Comparison of ENCODE assay signal across 1 cellular context in the genomic region with DNA sequence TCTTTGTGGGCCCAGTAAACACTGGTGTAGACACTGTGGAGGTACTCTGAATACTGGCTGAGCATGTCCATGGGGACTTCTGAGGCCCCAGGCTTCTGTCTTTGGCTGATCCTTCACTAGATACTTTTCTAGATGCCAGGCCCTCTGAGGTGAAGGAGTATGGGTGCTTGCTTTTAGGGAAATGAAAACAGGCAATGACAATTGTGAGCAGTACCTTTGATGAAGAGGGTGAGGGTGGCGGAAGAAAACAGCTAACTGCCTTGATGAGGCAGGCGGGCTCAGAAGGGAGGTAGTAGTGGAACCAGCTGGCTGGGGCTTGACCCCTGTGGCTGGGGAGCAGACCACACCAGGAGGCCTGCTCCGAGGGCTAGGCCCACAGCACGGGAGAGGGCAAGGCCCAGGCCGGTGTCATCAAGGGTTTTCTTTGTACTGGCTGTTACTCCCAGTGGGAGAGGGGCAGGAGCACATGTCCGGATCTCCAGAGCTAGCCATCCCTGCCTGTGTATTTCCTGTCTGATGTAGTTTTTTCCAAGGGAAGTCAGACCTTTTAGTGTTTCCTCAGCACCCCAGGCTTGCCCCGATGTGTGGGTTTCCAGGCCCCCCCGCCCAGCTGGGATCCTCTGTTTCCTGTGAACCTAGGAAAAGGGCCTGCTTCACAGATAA.
TF ChIP-seq lines count a peak whose summit lies in the region.

No MANE protein-coding gene starts in this region.

TF ChIP-seq in WTC11, 78 proteins besides CTCF, POLR2A, EP300 and RAD21 (continued from another document):
- TF ChIP-seq, protein P1, sequence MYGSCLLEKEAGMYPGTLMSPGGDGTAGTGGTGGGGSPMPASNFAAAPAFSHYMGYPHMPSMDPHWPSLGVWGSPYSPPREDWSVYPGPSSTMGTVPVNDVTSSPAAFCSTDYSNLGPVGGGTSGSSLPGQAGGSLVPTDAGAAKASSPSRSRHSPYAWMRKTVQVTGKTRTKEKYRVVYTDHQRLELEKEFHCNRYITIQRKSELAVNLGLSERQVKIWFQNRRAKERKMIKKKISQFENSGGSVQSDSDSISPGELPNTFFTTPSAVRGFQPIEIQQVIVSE (CRISPR knock-in tag; IDR thresholded peaks at IDR 0.05; ENCODE audit: borderline replicate concordance) = no peak
- TF ChIP-seq RELA (CRISPR knock-in tag; IDR thresholded peaks at IDR 0.05; ENCODE audit: borderline replicate concordance) = no peak
- TF ChIP-seq, protein P2, sequence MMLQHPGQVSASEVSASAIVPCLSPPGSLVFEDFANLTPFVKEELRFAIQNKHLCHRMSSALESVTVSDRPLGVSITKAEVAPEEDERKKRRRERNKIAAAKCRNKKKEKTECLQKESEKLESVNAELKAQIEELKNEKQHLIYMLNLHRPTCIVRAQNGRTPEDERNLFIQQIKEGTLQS (CRISPR knock-in tag; conservative IDR thresholded peaks at IDR 0.05) = no peak
- no peak for TF ChIP-seq GABPB1 (CRISPR knock-in tag; IDR thresholded peaks at IDR 0.05)
